In the genomic region with DNA sequence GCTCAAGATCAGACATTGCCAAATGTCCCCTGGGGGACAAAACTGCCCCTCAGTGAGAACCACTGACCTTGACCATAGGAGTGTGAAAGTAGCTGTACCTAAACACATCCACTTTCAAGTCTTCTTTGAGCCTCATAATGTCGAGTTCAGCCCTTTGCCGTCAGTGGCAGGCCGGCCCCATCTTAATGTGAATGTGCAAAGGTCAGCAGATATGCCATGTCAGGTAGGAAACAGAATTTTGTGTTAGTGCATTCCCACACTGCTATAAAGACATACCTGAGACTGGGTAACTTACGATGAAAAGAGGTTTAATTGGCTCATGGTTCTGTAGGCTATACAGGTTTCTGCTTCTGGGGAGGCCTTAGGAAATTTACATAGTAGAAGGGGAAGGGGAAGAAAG, we compare ENCODE assay signal across 36 cellular contexts.
A peak's percentile ranks its signal among the peaks of the same experiment; 100 is the strongest.
DNase-seq lines count a peak whose midpoint lies in the region; ATAC-seq, FAIRE-seq and TF ChIP-seq lines count a peak whose summit lies in the region.
"Had no signal": no experiment of that assay in that cellular context is flagged by ENCODE, and none has a peak within 500 bp of the region (broad histone marks: within the 10 kb centered on the region; RNA-seq: fewer than 3 reads in every experiment).

No MANE protein-coding gene starts in this region.

- H3K79me1 ChIP-seq in IMR-90 (ENCODE audit: low read depth in 1 of 2, low read length in 2 of 2): no peaks in the 10 kb centered on the region

- TF ChIP-seq EP300 in HepG2 (IDR thresholded peaks at IDR 0.05; ENCODE audit: low read depth in 2 of 2, low read length in 2 of 2) (no peak), HepG2 (CRISPR knock-in tag; IDR thresholded peaks at IDR 0.05; ENCODE audit: borderline replicate concordance) (no peak), A549 (IDR thresholded peaks at IDR 0.05) (no peak)

- no peak overlapping the region for H3K9ac ChIP-seq in HepG2 (ENCODE audit: insufficient read depth, low read depth, low read length)
- no peak overlapping the region for H3K9ac ChIP-seq in IMR-90 (ENCODE audit: low read depth, low read length)
- H3K9ac ChIP-seq in endodermal cell (ENCODE audit: extremely low read depth, low read length, poor library complexity, severe bottlenecking): no peak overlapping the region
- H3K9ac ChIP-seq: BLaER1; BLaER1 treated with 17β-estradiol and CSF1 and Interleukin-3, amounts not matched to agents 10 nM and 100 nM had no signal

- in situ Hi-C loops in HepG2 (cut with HindIII; ENCODE audit: extremely low pct_ligation_motif_present, low pct_unique_long_range_greater_than_20kb): no loop called here
- in situ Hi-C loops in IMR-90 (cut with MboI; ENCODE audit: low sequenced_read_pairs): no loop called here
- in situ Hi-C loops in GM13976 (cut with MboI; ENCODE audit: low sequenced_read_pairs, unreplicated experiment): no loop called here

- H3K14ac ChIP-seq in IMR-90 (replicated peaks; ENCODE audit: low read depth, low read length): no peak overlapping the region

- H3K4me1 ChIP-seq in HepG2 (ENCODE audit: insufficient read depth, low read length): no peaks in the 10 kb centered on the region
- H3K4me1 ChIP-seq in right lobe of liver: no peaks in the 10 kb centered on the region
- no peaks in the 10 kb centered on the region for H3K4me1 ChIP-seq in A549
- H3K4me1 ChIP-seq in IMR-90 (ENCODE audit: control insufficient read depth, insufficient read depth, low read length): no peaks in the 10 kb centered on the region
- H3K4me1 ChIP-seq in endodermal cell (ENCODE audit: control insufficient read depth, insufficient read depth, low read length): peaks cover 19% of the 10 kb centered on the region
- H3K4me1 ChIP-seq: BE2C, BLaER1, Caco-2 had no signal

- H3K4ac ChIP-seq in IMR-90 (ENCODE audit: low read depth, low read length): no peak overlapping the region

- TF ChIP-seq CTCF in HepG2 (CRISPR knock-in tag; IDR thresholded peaks at IDR 0.05) (no peak), right lobe of liver (IDR thresholded peaks at IDR 0.05) (no peak), A549 (IDR thresholded peaks at IDR 0.05) (no peak), IMR-90 (conservative IDR thresholded peaks at IDR 0.05; ENCODE audit: low read depth, low read length) (no peak), endodermal cell (conservative IDR thresholded peaks at IDR 0.05) (no peak), GM13976 (IDR thresholded peaks at IDR 0.05; ENCODE audit: borderline replicate concordance, control extremely low read depth, extremely low read depth, insufficient read depth, missing control alignments) (no peak)

- no peak overlapping the region for H4K8ac ChIP-seq in IMR-90 (ENCODE audit: low read depth in 2 of 2, low read length in 2 of 2)

- no peak overlapping the region for H3K4me2 ChIP-seq in HepG2 (ENCODE audit: low read depth, low read length)
- H3K4me2 ChIP-seq in A549: no peak overlapping the region
- H3K4me2 ChIP-seq in IMR-90 (ENCODE audit: low read depth, low read length): no peak overlapping the region
- H3K4me2 ChIP-seq: BLaER1; BLaER1 treated with 17β-estradiol and CSF1 and Interleukin-3, amounts not matched to agents 10 nM and 100 nM had no signal

- H4K20me1 ChIP-seq in HepG2 (ENCODE audit: insufficient read depth, low read length) (no peaks in the 10 kb centered on the region), IMR-90 (ENCODE audit: insufficient read depth, low read length) (no peaks in the 10 kb centered on the region)
- H4K20me1 ChIP-seq: BLaER1; BLaER1 treated with 17β-estradiol and CSF1 and Interleukin-3, amounts not matched to agents 10 nM and 100 nM had no signal

- CTCF ChIA-PET in HepG2 (lab: Yijun Ruan, JAX; ENCODE audit: low intra/inter-chr PET ratio, low total read pairs): no interaction called here
- CTCF ChIA-PET in A549 (lab: Yijun Ruan, JAX): no interaction called here
- CTCF ChIA-PET in IMR-90 (lab: Yijun Ruan, JAX): no interaction called here

- no peaks in the 10 kb centered on the region for H3K9me1 ChIP-seq in IMR-90 (ENCODE audit: insufficient read depth, low read length)

- H2BK15ac ChIP-seq in IMR-90 (ENCODE audit: low read depth, low read length): no peak overlapping the region

- no peak overlapping the region for H4K5ac ChIP-seq in IMR-90 (ENCODE audit: low read depth, low read length)

- H3K56ac ChIP-seq in IMR-90 (ENCODE audit: extremely low read depth, insufficient read depth, low read length): no peak overlapping the region

- H2AFZ ChIP-seq in HepG2 (ENCODE audit: low read length) (no peak overlapping the region), IMR-90 (replicated peaks; ENCODE audit: low read length, poor library complexity) (no peak overlapping the region)

- peaks cover 0 to 5% of the 10 kb centered on the region in 2 experiments; a peak in 2 of 5 replicates for H3K27me3 ChIP-seq in HepG2 (ENCODE audit: control insufficient read depth in 1 of 2, insufficient read depth in 2 of 2, low read length in 2 of 2)
- no peaks in the 10 kb centered on the region for H3K27me3 ChIP-seq in right lobe of liver
- H3K27me3 ChIP-seq in IMR-90 (ENCODE audit: control insufficient read depth, insufficient read depth, low read length): no peaks in the 10 kb centered on the region
- H3K27me3 ChIP-seq in endodermal cell (ENCODE audit: control insufficient read depth, insufficient read depth, low read length, poor library complexity, severe bottlenecking): no peaks in the 10 kb centered on the region
- H3K27me3 ChIP-seq: BE2C; BLaER1; BLaER1 treated with 17β-estradiol and CSF1 and Interleukin-3, amounts not matched to agents 10 nM and 100 nM had no signal

- no peak overlapping the region for H3K18ac ChIP-seq in IMR-90 (ENCODE audit: low read depth, low read length)

- WGBS in HepG2 (ENCODE audit: low lambda C conversion rate): 0% methylated on average over 4 of the region's 4 CpGs
- 70% methylated on average over 4 of the region's 4 CpGs for WGBS in right lobe of liver (ENCODE audit: insufficient coverage, low coverage, low lambda C conversion rate, missing lambda C conversion rate)
- WGBS in A549 (ENCODE audit: missing lambda C conversion rate): 2% methylated on average over 4 of the region's 4 CpGs
- WGBS in IMR-90 (ENCODE audit: extremely low coverage in 2 of 2, insufficient read length in 1 of 2), 2 experiments: no CpG with 5 or more reads among the region's 4 CpGs
- 93% methylated on average over 4 of the region's 4 CpGs; no CpG with 5 or more reads in 1 of the 2 experiments for WGBS in endodermal cell (ENCODE audit: insufficient coverage in 1 of 2, insufficient read length in 1 of 2), 2 experiments

- H2BK5ac ChIP-seq in IMR-90 (ENCODE audit: low read depth, low read length, poor library complexity, severe bottlenecking): no peak overlapping the region

- no peak overlapping the region for H2BK20ac ChIP-seq in IMR-90 (ENCODE audit: low read depth, low read length)

- FAIRE-seq in HepG2 (lab: Jason Lieb, UNC) (no peak), A549 (lab: Jason Lieb, UNC) (no peak)
- FAIRE-seq: A204.1, D721Med had no signal

- ATAC-seq in HepG2 (no peak), right lobe of liver (no peak), A549 (no peak), IMR-90 (ENCODE audit: low read depth) (no peak), HG03442 (IDR thresholded peaks at IDR 0.05; ENCODE audit: unreplicated experiment) (no peak), GM21619 (IDR thresholded peaks at IDR 0.05; ENCODE audit: unreplicated experiment) (no peak)
- ATAC-seq: CD8-positive, alpha-beta T cell had no signal

- dilution Hi-C loops in IMR-90 (cut with HindIII; ENCODE audit: low sequenced_read_pairs, unreplicated experiment): no loop called here

- TF ChIP-seq POLR2A in HepG2 (IDR thresholded peaks at IDR 0.05; ENCODE audit: insufficient read depth in 1 of 2, low read depth in 2 of 2, low read length in 2 of 2) (no peak), right lobe of liver (IDR thresholded peaks at IDR 0.05) (no peak), A549 (IDR thresholded peaks at IDR 0.05; ENCODE audit: low read length) (no peak), IMR-90 (IDR thresholded peaks at IDR 0.05; ENCODE audit: low read depth, low read length) (no peak)

- BruUV-seq in HepG2 (replicated peaks; lab: Mats Ljungman, UMichigan) (no TSS peak), IMR-90 (replicated peaks; lab: Mats Ljungman, UMichigan) (no TSS peak)

- H3K9me3 Mint-ChIP-seq in endodermal cell: peaks cover 3% of the 10 kb centered on the region
- H3K9me3 Mint-ChIP-seq: CD4-positive, alpha-beta T cell; CD8-positive, alpha-beta memory T cell had no signal

- TF ChIP-seq RAD21 in HepG2 (CRISPR knock-in tag; IDR thresholded peaks at IDR 0.05) (no peak), A549 (conservative IDR thresholded peaks at IDR 0.05 in 1 of 2, IDR thresholded peaks at IDR 0.05 in 1 of 2) (no peak), IMR-90 (IDR thresholded peaks at IDR 0.05; ENCODE audit: low read length) (no peak)

- H3K4me3 ChIP-seq in HepG2 (replicated peaks in 1 of 3; ENCODE audit: insufficient read depth in 1 of 3, low read depth in 2 of 3, low read length in 3 of 3): no peak overlapping the region
- H3K4me3 ChIP-seq in right lobe of liver: no peak overlapping the region
- no peak overlapping the region for H3K4me3 ChIP-seq in A549
- no peak overlapping the region for H3K4me3 ChIP-seq in IMR-90 (ENCODE audit: insufficient read depth, low read depth, low read length)
- peak overlapping the region; percentile 44 for H3K4me3 ChIP-seq in endodermal cell (ENCODE audit: low read length)
- H3K4me3 ChIP-seq: BLaER1; BLaER1 treated with 17β-estradiol and CSF1 and Interleukin-3, amounts not matched to agents 10 nM and 100 nM had no signal

- H3K27ac Mint-ChIP-seq in endodermal cell: no peak overlapping the region
- H3K27ac Mint-ChIP-seq: B cell; CD14-positive monocyte; CD4-positive, alpha-beta memory T cell; CD4-positive, alpha-beta T cell; CD4-positive, CD25-positive, alpha-beta regulatory T cell; CD8-positive, alpha-beta memory T cell; CD8-positive, alpha-beta T cell had no signal

- H3K9me3 ChIP-seq in HepG2 (ENCODE audit: low read length) (no peaks in the 10 kb centered on the region), right lobe of liver (no peaks in the 10 kb centered on the region), A549 (no peaks in the 10 kb centered on the region), IMR-90 (ENCODE audit: control insufficient read depth, insufficient read depth, low read length) (peaks cover 13% of the 10 kb centered on the region), endodermal cell (ENCODE audit: control insufficient read depth, low read length) (peaks cover 13% of the 10 kb centered on the region)
- H3K9me3 ChIP-seq: BE2C, BLaER1, Caco-2 had no signal

- H2BK120ac ChIP-seq in IMR-90 (ENCODE audit: low read depth, low read length): no peak overlapping the region

- peaks cover 52% of the 10 kb centered on the region for H3K4me1 Mint-ChIP-seq in endodermal cell
- H3K4me1 Mint-ChIP-seq: B cell; CD14-positive monocyte; CD4-positive, alpha-beta memory T cell; CD8-positive, alpha-beta memory T cell had no signal

- no peak overlapping the region for H4K91ac ChIP-seq in IMR-90 (ENCODE audit: insufficient read depth, low read depth, low read length)

- H3K79me2 ChIP-seq in HepG2 (ENCODE audit: insufficient read depth, low read length): no peaks in the 10 kb centered on the region

- intact Hi-C loops in HepG2 (cut with micrococcal nuclease; ENCODE audit: unreplicated experiment): no loop called here
- intact Hi-C loops in right lobe of liver (cut with DNase I): no loop called here
- intact Hi-C loops in IMR-90 (cut with micrococcal nuclease): no loop called here

- H3K4me3 Mint-ChIP-seq in endodermal cell: no peak overlapping the region
- H3K4me3 Mint-ChIP-seq: B cell; CD14-positive monocyte; CD4-positive, alpha-beta memory T cell; CD4-positive, alpha-beta T cell; CD4-positive, CD25-positive, alpha-beta regulatory T cell; CD8-positive, alpha-beta memory T cell; CD8-positive, alpha-beta T cell had no signal

- no peak overlapping the region for H2AK9ac ChIP-seq in IMR-90 (replicated peaks; ENCODE audit: low read depth, low read length, poor library complexity)

- H3K36me3 Mint-ChIP-seq in endodermal cell (ENCODE audit: low read depth): peaks cover 3% of the 10 kb centered on the region
- H3K36me3 Mint-ChIP-seq: CD14-positive monocyte; CD4-positive, alpha-beta memory T cell; CD4-positive, CD25-positive, alpha-beta regulatory T cell; CD8-positive, alpha-beta memory T cell; CD8-positive, alpha-beta T cell had no signal

- no peak overlapping the region for H3K23ac ChIP-seq in IMR-90 (ENCODE audit: low read depth, low read length)

- POLR2A ChIA-PET in HepG2 (lab: Yijun Ruan, JAX): no interaction called here
- POLR2A ChIA-PET in A549 (lab: Yijun Ruan, JAX): no interaction called here
- POLR2A ChIA-PET in IMR-90 (lab: Charles Lee; ENCODE audit: unreplicated experiment): no interaction called here

- H3K27ac ChIP-seq in HepG2 (ENCODE audit: extremely low read length, insufficient read depth, low read length) (no peak overlapping the region), right lobe of liver (no peak overlapping the region), A549 (no peak overlapping the region), IMR-90 (ENCODE audit: insufficient read depth, low read length) (no peak overlapping the region), endodermal cell (ENCODE audit: low read depth, low read length) (no peak overlapping the region)
- H3K27ac ChIP-seq: 22Rv1; BLaER1; BLaER1 treated with 17β-estradiol and CSF1 and Interleukin-3, amounts not matched to agents 10 nM and 100 nM; C4-2B had no signal

- H3K27me3 Mint-ChIP-seq in endodermal cell (ENCODE audit: insufficient read depth): no peaks in the 10 kb centered on the region

- H2AK5ac ChIP-seq in IMR-90 (ENCODE audit: low read depth, low read length): no peak overlapping the region

- DNase-seq in HepG2 (ENCODE audit: low spot score) (no peak), right lobe of liver (no peak), A549 (ENCODE audit: low read depth in 1 of 2, low spot score in 1 of 2) (no peak), IMR-90 (no peak), endodermal cell (no peak), GM13976 (ENCODE audit: low spot score) (no peak)
- DNase-seq: 8988T; ACHN; AML-193; BE2C; C1 segment of cervical spinal cord; Caco-2; Calu3; CD4-positive, alpha-beta memory T cell; CD4-positive, alpha-beta T cell; CD4-positive, CD25-positive, alpha-beta regulatory T cell; CD8-positive, alpha-beta memory T cell; CD8-positive, alpha-beta T cell; COR-L47; DMS 273 treated with DMSO at 0.1 percent for 48 hours; DMS153; DMS53; DMS79; DMS79 treated with DMSO at 0.1 percent for 48 hours; DND-41; EL had no signal

- H3K36me3 ChIP-seq in HepG2 (replicated peaks in 1 of 2; ENCODE audit: control insufficient read depth in 1 of 2, insufficient read depth in 2 of 2, low read length in 2 of 2): no peaks in the 10 kb centered on the region
- no peaks in the 10 kb centered on the region for H3K36me3 ChIP-seq in right lobe of liver
- H3K36me3 ChIP-seq in IMR-90 (ENCODE audit: control insufficient read depth, insufficient read depth, low read length): no peaks in the 10 kb centered on the region
- no peaks in the 10 kb centered on the region for H3K36me3 ChIP-seq in endodermal cell (ENCODE audit: control insufficient read depth, insufficient read depth, low read length)
- H3K36me3 ChIP-seq: BE2C; BLaER1; BLaER1 treated with 17β-estradiol and CSF1 and Interleukin-3, amounts not matched to agents 10 nM and 100 nM had no signal
